In genomic region chr9:132249690-132250089, GRCh38 we compare ENCODE assay signal across 24 cellular contexts.
"Had no signal": no experiment of that assay in that cellular context is flagged by ENCODE, and none has a peak within 500 bp of the region (broad histone marks: within the 10 kb centered on the region; RNA-seq: fewer than 3 reads in every experiment).

No MANE protein-coding gene starts in this region.

- H2AFZ ChIP-seq: PC-9 had no signal

- H3K4me2 ChIP-seq: PC-9 had no signal

- H3K27me3 ChIP-seq: adrenal gland, brain microvascular endothelial cell had no signal

- ATAC-seq: activated CD8-positive, alpha-beta T cell treated with anti-CD3 and anti-CD28 coated beads for 36 hours; activated naive CD4-positive, alpha-beta T cell treated with anti-CD3 and anti-CD28 coated beads, Interleukin-2, amount 50 U/mL, for 72 hours; activated T-cell treated with anti-CD3 and anti-CD28 coated beads, Interleukin-2, amount 50 U/mL, for 72 hours; activated T-helper 17 cell treated with anti-CD3 and anti-CD28 coated beads, Interleukin-2, amount 50 U/mL, for 72 hours had no signal

- H3K4me3 ChIP-seq: adrenal gland, PC-9 had no signal

- H3K27ac ChIP-seq: adrenal gland, brain microvascular endothelial cell, PC-9, RWPE1 had no signal

- H3K36me3 ChIP-seq: adrenal gland, brain microvascular endothelial cell had no signal

- H3K9me3 ChIP-seq: adrenal gland had no signal

- DNase-seq: activated CD4-positive, alpha-beta T cell treated with anti-CD3 and anti-CD28 coated beads, Interleukin-2, amount 10 ng/mL, durations not matched to agents 24 days and 14 days; activated CD4-positive, alpha-beta T cell treated with anti-CD3 and anti-CD28 coated beads, Interleukin-2, amount 50 U/mL, for 4 hours; activated CD8-positive, alpha-beta T cell treated with anti-CD3 and anti-CD28 coated beads for 36 hours; activated effector memory CD4-positive, alpha-beta T cell treated with anti-CD3 and anti-CD28 coated beads, Interleukin-2, amount 50 U/mL, for 16 hours; activated naive CD4-positive, alpha-beta T cell; activated T-cell treated with anti-CD3 and anti-CD28 coated beads, Interleukin-2, amount 50 U/mL, for 1 hour; activated T-cell treated with anti-CD3 and anti-CD28 coated beads, Interleukin-2, amount 50 U/mL, for 72 hours; anterior cingulate cortex; brain microvascular endothelial cell; central memory CD4-positive, alpha-beta T cell; Karpas-422; KBM-7; NCI-H1048; NCI-H1436 treated with DMSO at 0.1 percent for 48 hours; NCI-H1694 treated with DMSO at 0.1 percent for 48 hours; PC-9; SW 1271; T-helper 1 cell; T-helper 2 cell; T-helper 9 cell had no signal
